In genomic region chr1:219362702-219363101, GRCh38 we compare ENCODE assay signal across 18 cellular contexts.
A peak's percentile ranks its signal among the peaks of the same experiment; 100 is the strongest.
DNase-seq lines count a peak whose midpoint lies in the region; ATAC-seq, FAIRE-seq and TF ChIP-seq lines count a peak whose summit lies in the region.
"Had no signal": no experiment of that assay in that cellular context is flagged by ENCODE, and none has a peak within 500 bp of the region (broad histone marks: within the 10 kb centered on the region; RNA-seq: fewer than 3 reads in every experiment).

No MANE protein-coding gene starts in this region.

- intact Hi-C loops in endothelial cell of umbilical vein (cut with micrococcal nuclease) = loop anchor here (1.0 kb wide), 2 partner anchors 33 to 58 kb away; no protein-coding TSS in a partner anchor
- intact Hi-C loops in activated naive CD4-positive, alpha-beta T cell treated with anti-CD3 and anti-CD28 coated beads for 36 hours (cut with micrococcal nuclease) = no loop called here

- no peaks in the 10 kb centered on the region for H3K27me3 Mint-ChIP-seq in activated naive CD4-positive, alpha-beta T cell treated with anti-CD3 and anti-CD28 coated beads for 36 hours (ENCODE audit: low read depth)
- H3K27me3 Mint-ChIP-seq: CD4-positive, alpha-beta T cell had no signal

- CTCF ChIA-PET in endothelial cell of umbilical vein (lab: Charles Lee) = interaction anchor here (1.3 kb wide), 2 partner anchors 23 to 38 kb away, joined by 4 to 5 read pairs; no protein-coding TSS in a partner anchor
- CTCF ChIA-PET in activated naive CD4-positive, alpha-beta T cell treated with anti-CD3 and anti-CD28 coated beads for 36 hours (lab: Charles Lee) = no interaction called here

- H3K4me3 ChIP-seq in BLaER1 = no peak overlapping the region
- no peak overlapping the region for H3K4me3 ChIP-seq in BLaER1 treated with 17β-estradiol and CSF1 and Interleukin-3, amounts not matched to agents 10 nM and 100 nM
- H3K4me3 ChIP-seq in endothelial cell of umbilical vein (replicated peaks in 1 of 3; ENCODE audit: insufficient read depth in 1 of 3, low read depth in 1 of 3, low read length in 3 of 3) = no peak overlapping the region
- H3K4me3 ChIP-seq in mesenchymal stem cell (ENCODE audit: insufficient read depth in 1 of 2, low read depth in 1 of 2, low read length in 2 of 2) = no peak overlapping the region
- H3K4me3 ChIP-seq: GM23248 had no signal

- peak overlapping the region; percentile 36 for H3K4me2 ChIP-seq in BLaER1
- H3K4me2 ChIP-seq in BLaER1 treated with 17β-estradiol and CSF1 and Interleukin-3, amounts not matched to agents 10 nM and 100 nM = peak overlapping the region in 6 of 11 experiments; percentile 0 to 52 (median 24); a peak in 10 of 22 replicates
- peak overlapping the region; percentile 60 for H3K4me2 ChIP-seq in endothelial cell of umbilical vein (ENCODE audit: insufficient read depth, low read length)
- no peak overlapping the region for H3K4me2 ChIP-seq in mesenchymal stem cell (ENCODE audit: low read length, poor library complexity, severe bottlenecking)

- H3K79me2 ChIP-seq in endothelial cell of umbilical vein (ENCODE audit: control insufficient read depth, insufficient read depth, low read length) = no peaks in the 10 kb centered on the region

- H4K20me1 ChIP-seq in BLaER1 = no peaks in the 10 kb centered on the region
- no peaks in the 10 kb centered on the region for H4K20me1 ChIP-seq in BLaER1 treated with 17β-estradiol and CSF1 and Interleukin-3, amounts not matched to agents 10 nM and 100 nM
- no peaks in the 10 kb centered on the region for H4K20me1 ChIP-seq in endothelial cell of umbilical vein (replicated peaks; ENCODE audit: control insufficient read depth, extremely low read depth, insufficient read depth, low read length)

- H3K18ac ChIP-seq in mesenchymal stem cell (ENCODE audit: low read depth in 1 of 2, low read length in 2 of 2) = no peak overlapping the region

- 87% methylated on average over 3 of the region's 3 CpGs for WGBS in mesenchymal stem cell

- ATAC-seq in GM21515 (IDR thresholded peaks at IDR 0.05; ENCODE audit: unreplicated experiment) (no peak), GM18867 (IDR thresholded peaks at IDR 0.05; ENCODE audit: unreplicated experiment) (no peak)

- H3K36me3 ChIP-seq in BLaER1 (no peaks in the 10 kb centered on the region), endothelial cell of umbilical vein (ENCODE audit: control insufficient read depth in 2 of 2, extremely low read depth in 1 of 2, insufficient read depth in 2 of 2, low read length in 2 of 2) (no peaks in the 10 kb centered on the region), mesenchymal stem cell (ENCODE audit: control insufficient read depth in 1 of 2, insufficient read depth in 2 of 2, low read depth in 1 of 2, low read length in 2 of 2) (no peaks in the 10 kb centered on the region)
- no peaks in the 10 kb centered on the region for H3K36me3 ChIP-seq in BLaER1 treated with 17β-estradiol and CSF1 and Interleukin-3, amounts not matched to agents 10 nM and 100 nM

- POLR2A ChIA-PET in endothelial cell of umbilical vein (lab: Charles Lee) = no interaction called here

- H2BK5ac ChIP-seq in mesenchymal stem cell (ENCODE audit: low read depth, low read length, poor library complexity, severe bottlenecking) = no peak overlapping the region

- H4K91ac ChIP-seq in mesenchymal stem cell (ENCODE audit: low read length) = no peak overlapping the region

- H3K9me3 Mint-ChIP-seq in activated naive CD4-positive, alpha-beta T cell treated with anti-CD3 and anti-CD28 coated beads for 36 hours = no peaks in the 10 kb centered on the region
- H3K9me3 Mint-ChIP-seq: CD4-positive, alpha-beta T cell had no signal

- peaks cover 9% of the 10 kb centered on the region for H3K4me1 ChIP-seq in BLaER1
- H3K4me1 ChIP-seq in BLaER1 treated with 17β-estradiol and CSF1 and Interleukin-3, amounts not matched to agents 10 nM and 100 nM = peaks cover 0 to 10% (median 7%) of the 10 kb centered on the region in 10 experiments; a peak in 9 of 20 replicates
- peaks cover 17% of the 10 kb centered on the region for H3K4me1 ChIP-seq in endothelial cell of umbilical vein (ENCODE audit: control insufficient read depth, extremely low read depth, insufficient read depth, low read length)
- H3K4me1 ChIP-seq in mesenchymal stem cell (ENCODE audit: control insufficient read depth, insufficient read depth, low read depth, low read length) = no peaks in the 10 kb centered on the region

- no peak overlapping the region for H3K4ac ChIP-seq in mesenchymal stem cell (ENCODE audit: low read depth in 1 of 2, low read length in 2 of 2)

- peak; percentile 72 for FAIRE-seq in endothelial cell of umbilical vein (lab: Jason Lieb, UNC)
- FAIRE-seq: G401.6, GM12892, H1 had no signal

- H3K9ac ChIP-seq in BLaER1 (no peak overlapping the region), endothelial cell of umbilical vein (replicated peaks; ENCODE audit: extremely low read depth, insufficient read depth, low read length) (no peak overlapping the region), mesenchymal stem cell (ENCODE audit: low read length) (no peak overlapping the region)
- H3K9ac ChIP-seq in BLaER1 treated with 17β-estradiol and CSF1 and Interleukin-3, amounts not matched to agents 10 nM and 100 nM = no peak overlapping the region
- H3K9ac ChIP-seq: GM23248 had no signal

- no peak overlapping the region for H3K4me3 Mint-ChIP-seq in activated naive CD4-positive, alpha-beta T cell treated with anti-CD3 and anti-CD28 coated beads for 36 hours
- H3K4me3 Mint-ChIP-seq: CD14-positive monocyte; CD4-positive, alpha-beta T cell; CD8-positive, alpha-beta memory T cell had no signal

- dilution Hi-C loops in endothelial cell of umbilical vein (cut with MboI; ENCODE audit: extremely low pct_ligation_motif_present, low sequenced_read_pairs) = no loop called here

- BruUV-seq in endothelial cell of umbilical vein (replicated peaks; lab: Mats Ljungman, UMichigan) = no TSS peak

- DNase-seq in endothelial cell of umbilical vein (ENCODE audit: low read depth, low spot score) (peak; percentile 64), mesenchymal stem cell (no peak)
- DNase-seq in activated naive CD4-positive, alpha-beta T cell treated with anti-CD3 and anti-CD28 coated beads for 36 hours = no peak
- DNase-seq: CD4-positive, alpha-beta T cell; CD8-positive, alpha-beta memory T cell; DMS 273 treated with DMSO at 0.1 percent for 48 hours; DND-41; GM23248; H7; HCEC 1CT had no signal

- no peaks in the 10 kb centered on the region for H3K27me3 ChIP-seq in BLaER1
- H3K27me3 ChIP-seq in BLaER1 treated with 17β-estradiol and CSF1 and Interleukin-3, amounts not matched to agents 10 nM and 100 nM = no peaks in the 10 kb centered on the region
- H3K27me3 ChIP-seq in endothelial cell of umbilical vein (ENCODE audit: control insufficient read depth in 2 of 2, insufficient read depth in 2 of 2, low read length in 2 of 2) = no peaks in the 10 kb centered on the region
- no peaks in the 10 kb centered on the region for H3K27me3 ChIP-seq in mesenchymal stem cell (ENCODE audit: control insufficient read depth in 1 of 2, insufficient read depth in 1 of 2, low read length in 2 of 2)

- no peaks in the 10 kb centered on the region for H3K36me3 Mint-ChIP-seq in activated naive CD4-positive, alpha-beta T cell treated with anti-CD3 and anti-CD28 coated beads for 36 hours (ENCODE audit: low read depth)
- H3K36me3 Mint-ChIP-seq: CD14-positive monocyte; CD8-positive, alpha-beta memory T cell had no signal

- no peaks in the 10 kb centered on the region for H3K9me3 ChIP-seq in BLaER1
- peaks cover 0 to 9% (median 0%) of the 10 kb centered on the region in 11 experiments; a peak in 2 of 22 replicates for H3K9me3 ChIP-seq in BLaER1 treated with 17β-estradiol and CSF1 and Interleukin-3, amounts not matched to agents 10 nM and 100 nM (replicated peaks in 1 of 11)
- no peaks in the 10 kb centered on the region for H3K9me3 ChIP-seq in endothelial cell of umbilical vein (replicated peaks; ENCODE audit: control insufficient read depth, insufficient read depth, low read length)
- H3K9me3 ChIP-seq in mesenchymal stem cell (ENCODE audit: control insufficient read depth, low read length) = no peaks in the 10 kb centered on the region

- H2AK5ac ChIP-seq in mesenchymal stem cell (ENCODE audit: low read length, severe bottlenecking) = peak overlapping the region; percentile 36

- H3K9me1 ChIP-seq in endothelial cell of umbilical vein (replicated peaks; ENCODE audit: control insufficient read depth, extremely low read depth, insufficient read depth, low read length) = no peaks in the 10 kb centered on the region

- no peaks in the 10 kb centered on the region for H3K79me1 ChIP-seq in mesenchymal stem cell (replicated peaks; ENCODE audit: low read length, poor library complexity, severe bottlenecking)

- H4K8ac ChIP-seq in mesenchymal stem cell (ENCODE audit: low read length) = no peak overlapping the region

- no peak for TF ChIP-seq POLR2A in endothelial cell of umbilical vein (IDR thresholded peaks at IDR 0.05; ENCODE audit: low read depth, low read length)

- no peak overlapping the region for H3K23ac ChIP-seq in mesenchymal stem cell (ENCODE audit: low read length in 2 of 2)

- H2AFZ ChIP-seq in endothelial cell of umbilical vein (ENCODE audit: low read depth, low read length) (no peak overlapping the region), mesenchymal stem cell (ENCODE audit: low read depth, low read length) (no peak overlapping the region)
- H2AFZ ChIP-seq: GM23248 had no signal

- TF ChIP-seq CTCF in endothelial cell of umbilical vein (IDR thresholded peaks at IDR 0.05; ENCODE audit: extremely low read depth in 1 of 2, insufficient read depth in 1 of 2, low read depth in 1 of 2, low read length in 2 of 2) = no peak

- H3K27ac Mint-ChIP-seq in activated naive CD4-positive, alpha-beta T cell treated with anti-CD3 and anti-CD28 coated beads for 36 hours = no peak overlapping the region
- H3K27ac Mint-ChIP-seq: CD14-positive monocyte; CD4-positive, alpha-beta T cell; CD8-positive, alpha-beta memory T cell had no signal

- no peak overlapping the region for H2BK120ac ChIP-seq in mesenchymal stem cell (ENCODE audit: low read depth, low read length)

- no peak overlapping the region for H3K14ac ChIP-seq in mesenchymal stem cell (ENCODE audit: low read length in 2 of 2)

- H2BK15ac ChIP-seq in mesenchymal stem cell (ENCODE audit: low read depth, poor library complexity, severe bottlenecking) = no peak overlapping the region

- H3K27ac ChIP-seq in BLaER1 (no peak overlapping the region), endothelial cell of umbilical vein (ENCODE audit: insufficient read depth, low read depth, low read length) (peak overlapping the region; percentile 34), mesenchymal stem cell (ENCODE audit: low read length, poor library complexity, severe bottlenecking) (no peak overlapping the region)
- H3K27ac ChIP-seq in BLaER1 treated with 17β-estradiol and CSF1 and Interleukin-3, amounts not matched to agents 10 nM and 100 nM = no peak overlapping the region
- H3K27ac ChIP-seq: GM23248 had no signal

- no peak overlapping the region for H2BK12ac ChIP-seq in mesenchymal stem cell (ENCODE audit: low read length in 2 of 2)

- no peaks in the 10 kb centered on the region for H3K4me1 Mint-ChIP-seq in activated naive CD4-positive, alpha-beta T cell treated with anti-CD3 and anti-CD28 coated beads for 36 hours (ENCODE audit: low read depth)
- H3K4me1 Mint-ChIP-seq: CD14-positive monocyte; CD8-positive, alpha-beta memory T cell had no signal

TF ChIP-seq in endothelial cell of umbilical vein, 7 proteins besides CTCF, POLR2A, EP300 and RAD21 (continues in another document):
- TF ChIP-seq GATA2 (IDR thresholded peaks at IDR 0.05; ENCODE audit: insufficient read depth, insufficient read length, low read depth, low read length) = no peak
